ENCODE assay signal across 9 cellular contexts in the genomic region with DNA sequence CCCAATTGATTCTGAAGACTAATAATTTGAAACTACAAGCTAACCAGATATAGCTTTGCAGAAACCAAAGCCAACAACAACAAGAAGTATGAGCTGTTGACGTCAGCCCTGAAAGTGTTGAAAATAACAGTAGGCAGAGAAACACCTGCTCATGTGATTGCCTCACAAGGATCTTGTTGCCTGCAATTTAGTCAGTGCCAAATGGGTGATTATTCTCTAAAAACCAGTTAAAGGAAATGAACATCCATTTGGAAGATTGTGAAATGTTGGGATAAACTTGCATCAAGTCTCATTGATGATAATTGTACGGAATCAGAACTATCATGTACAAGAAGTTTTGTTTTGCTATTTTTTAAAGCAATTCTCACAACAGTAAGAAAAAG. TPM values are rescaled to one million over a fixed set of nuclear protein-coding genes. Genes with fewer than 3 reads are reported as not detected.
DNase-seq lines count a peak whose midpoint lies in the region; ATAC-seq, FAIRE-seq and TF ChIP-seq lines count a peak whose summit lies in the region.
"Had no signal": no experiment of that assay in that cellular context is flagged by ENCODE, and none has a peak within 500 bp of the region (broad histone marks: within the 10 kb centered on the region; RNA-seq: fewer than 3 reads in every experiment).

No MANE protein-coding gene starts in this region.

- no peak for TF ChIP-seq RAD21 in K562 (CRISPR knock-in tag; conservative IDR thresholded peaks at IDR 0.05 in 1 of 2, IDR thresholded peaks at IDR 0.05 in 1 of 2)

- H3K4me2 ChIP-seq in K562 (ENCODE audit: insufficient read depth, low read length) (no peak overlapping the region), hepatocyte (no peak overlapping the region)

- ATAC-seq in GM19455 (IDR thresholded peaks at IDR 0.05; ENCODE audit: unreplicated experiment), result peak; percentile 49
- ATAC-seq in HG03469 (IDR thresholded peaks at IDR 0.05; ENCODE audit: unreplicated experiment), result peak; percentile 29
- ATAC-seq in K562, result no peak

- peak; percentile 77 for DNase-seq in GM12864 (ENCODE audit: low read depth)
- no peak for DNase-seq in K562 (ENCODE audit: extremely low read depth in 1 of 4, low spot score in 3 of 4)
- DNase-seq in spleen, result no peak
- no peak for DNase-seq in hepatocyte (ENCODE audit: low spot score)
- no peak for DNase-seq in NCI-H1092 treated with DMSO at 0.1 percent for 48 hours (lab: John Stamatoyannopoulos, UW)
- DNase-seq in foreskin melanocyte, result no peak

- TF ChIP-seq CTCF in GM12864 (IDR thresholded peaks at IDR 0.05; ENCODE audit: low read depth, low read length, missing control alignments), result no peak
- TF ChIP-seq CTCF in K562 (IDR thresholded peaks at IDR 0.05 in 2 of 3, conservative IDR thresholded peaks at IDR 0.05 in 1 of 3; ENCODE audit: insufficient read depth in 2 of 3, low read depth in 1 of 3, low read length in 3 of 3), result no peak
- TF ChIP-seq CTCF in spleen (IDR thresholded peaks at IDR 0.05 in 8 of 11, conservative IDR thresholded peaks at IDR 0.05 in 3 of 11), result no peak
- TF ChIP-seq CTCF in hepatocyte (IDR thresholded peaks at IDR 0.05; ENCODE audit: poor library complexity), result no peak

- H3K9ac ChIP-seq in K562 (ENCODE audit: insufficient read depth in 1 of 2, low read depth in 2 of 2, low read length in 2 of 2), result no peak overlapping the region

- no peak overlapping the region for H3K27ac ChIP-seq in K562 (ENCODE audit: extremely low read depth, low read depth, low read length)
- H3K27ac ChIP-seq in spleen, result peak overlapping the region; percentile 81 to 96 (median 94)
- no peak overlapping the region for H3K27ac ChIP-seq in hepatocyte

- no peaks in the 10 kb centered on the region for H3K9me1 ChIP-seq in K562 (ENCODE audit: control insufficient read depth, insufficient read depth, low read length)

- H2AFZ ChIP-seq in K562 (ENCODE audit: low read depth, low read length) (no peak overlapping the region), hepatocyte (no peak overlapping the region)

- POLR2A ChIA-PET in K562 (lab: Yijun Ruan, JAX), result no interaction called here

- peaks cover under 1 to 3% of the 10 kb centered on the region in 2 experiments; a peak in 1 of 5 replicates for H3K27me3 ChIP-seq in K562 (ENCODE audit: control insufficient read depth in 2 of 2, insufficient read depth in 2 of 2, low read length in 2 of 2)
- no peaks in the 10 kb centered on the region for H3K27me3 ChIP-seq in spleen (replicated peaks in 1 of 7)
- no peaks in the 10 kb centered on the region for H3K27me3 ChIP-seq in hepatocyte

- H3K9me3 ChIP-seq in K562 (replicated peaks; ENCODE audit: control insufficient read depth, insufficient read depth, low read depth, low read length), result no peaks in the 10 kb centered on the region
- H3K9me3 ChIP-seq in spleen, result no peaks in the 10 kb centered on the region
- H3K9me3 ChIP-seq in hepatocyte (ENCODE audit: low read depth), result no peaks in the 10 kb centered on the region

- H3K9me2 ChIP-seq in hepatocyte (replicated peaks; ENCODE audit: insufficient read depth), result no peaks in the 10 kb centered on the region

- H3K79me2 ChIP-seq in K562 (ENCODE audit: control insufficient read depth, insufficient read depth, low read length) (no peaks in the 10 kb centered on the region), hepatocyte (no peaks in the 10 kb centered on the region)

- H3K36me3 ChIP-seq in K562 (ENCODE audit: control insufficient read depth, insufficient read depth, low read length) (no peaks in the 10 kb centered on the region), spleen (peaks cover 0 to 3% (median 0%) of the 10 kb centered on the region in 6 donors), hepatocyte (replicated peaks; ENCODE audit: insufficient read depth, low read depth) (no peaks in the 10 kb centered on the region)

- H3K4me1 ChIP-seq in K562 (replicated peaks in 1 of 2; ENCODE audit: control insufficient read depth in 2 of 2, insufficient read depth in 2 of 2, low read length in 2 of 2) (no peaks in the 10 kb centered on the region; a peak in 1 of 5 replicates), spleen (peaks cover 0 to 71% (median 56%) of the 10 kb centered on the region in 6 donors), hepatocyte (ENCODE audit: insufficient read depth) (peaks cover 6% of the 10 kb centered on the region)

- BruUV-seq in K562 (replicated peaks; lab: Mats Ljungman, UMichigan), result no TSS peak

- H3K4me3 ChIP-seq in GM12864 (ENCODE audit: low read depth, low read length) (peak overlapping the region; percentile 56), K562 (no peak overlapping the region), spleen (peak overlapping the region; percentile 42 to 74 (median 53)), hepatocyte (no peak overlapping the region)

- no peak for TF ChIP-seq EP300 in K562 (IDR thresholded peaks at IDR 0.05; ENCODE audit: low read length)

- no peak for FAIRE-seq in K562 (lab: Jason Lieb, UNC)
- FAIRE-seq: bronchial epithelial cell had no signal

- WGBS in K562 (ENCODE audit: insufficient coverage, low coverage, missing lambda C conversion rate), result 4% methylated on average over 2 of the region's 2 CpGs
- 25 to 35% (median 33%) methylated on average over 2 of the region's 2 CpGs for WGBS in spleen, 5 donors
- WGBS in hepatocyte (ENCODE audit: low lambda C conversion rate, missing lambda C conversion rate), result 76% methylated on average over 2 of the region's 2 CpGs

- intact Hi-C loops in K562 (cut with micrococcal nuclease) (loop anchor here (10.0 kb wide), 1 partner anchor 1476 kb away; no protein-coding TSS in a partner anchor), spleen (cut with DNase I; ENCODE audit: low total_unique reads) (no loop called here)

- H4K20me1 ChIP-seq in K562 (replicated peaks; ENCODE audit: control insufficient read depth, insufficient read depth, low read length), result no peaks in the 10 kb centered on the region
- H4K20me1 ChIP-seq in hepatocyte (ENCODE audit: insufficient read depth, poor library complexity, severe bottlenecking), result no peaks in the 10 kb centered on the region

- CTCF ChIA-PET in K562 (lab: Yijun Ruan, JAX; ENCODE audit: low intra/inter-chr PET ratio), result no interaction called here

- in situ Hi-C loops in K562 (cut with MboI), result no loop called here

- TF ChIP-seq POLR2A in K562 (conservative IDR thresholded peaks at IDR 0.05) (no peak), spleen (IDR thresholded peaks at IDR 0.05) (peak in 1 of 3 donors; percentile 37)

TF ChIP-seq in K562, 482 proteins besides CTCF, POLR2A, EP300 and RAD21 (continues in another document):
- TF ChIP-seq CEBPG (CRISPR knock-in tag; IDR thresholded peaks at IDR 0.05) (no peak), CEBPG (tag; conservative IDR thresholded peaks at IDR 0.05 in 1 of 2, IDR thresholded peaks at IDR 0.05 in 1 of 2) (peak; percentile 51 to 73; a peak in 3 of 4 replicates), POLR2B (IDR thresholded peaks at IDR 0.05; ENCODE audit: low read depth, partially characterized antibody) (no peak), ZNF316 (IDR thresholded peaks at IDR 0.05) (no peak), ETV5 (CRISPR knock-in tag; IDR thresholded peaks at IDR 0.05; ENCODE audit: low read depth) (no peak)
- TF ChIP-seq, protein P1, sequence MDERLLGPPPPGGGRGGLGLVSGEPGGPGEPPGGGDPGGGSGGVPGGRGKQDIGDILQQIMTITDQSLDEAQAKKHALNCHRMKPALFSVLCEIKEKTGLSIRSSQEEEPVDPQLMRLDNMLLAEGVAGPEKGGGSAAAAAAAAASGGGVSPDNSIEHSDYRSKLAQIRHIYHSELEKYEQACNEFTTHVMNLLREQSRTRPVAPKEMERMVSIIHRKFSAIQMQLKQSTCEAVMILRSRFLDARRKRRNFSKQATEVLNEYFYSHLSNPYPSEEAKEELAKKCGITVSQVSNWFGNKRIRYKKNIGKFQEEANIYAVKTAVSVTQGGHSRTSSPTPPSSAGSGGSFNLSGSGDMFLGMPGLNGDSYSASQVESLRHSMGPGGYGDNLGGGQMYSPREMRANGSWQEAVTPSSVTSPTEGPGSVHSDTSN (CRISPR knock-in tag; IDR thresholded peaks at IDR 0.05; ENCODE audit: low read depth), result no peak
- TF ChIP-seq, protein P1 (tag; conservative IDR thresholded peaks at IDR 0.05; ENCODE audit: low read depth), result no peak

RNA-seq across cellular contexts. Expression of a gene that starts 2.8 kb away (rescaled TPM):
- total RNA-seq in K562 (2011; cell fraction: chromatin; rRNA removed; ENCODE audit: low replicate concordance), result 0.18 TPM in 1 of 2 replicates, not detected in the other
- total RNA-seq in K562 (2011; cell fraction: nucleolus; rRNA removed), result not detected in 2 replicates
- total RNA-seq in K562 (2011; cell fraction: nucleoplasm; rRNA removed), result not detected in 2 replicates
- 0.12 TPM in 1 of 2 replicates, not detected in the other for total RNA-seq in K562 (2014; rRNA removed)
- 0.16 and 0.29 TPM in 2 replicates for total RNA-seq in K562 (2014; rRNA removed; fragmentation: Illumina TruSeq; extraction: Trizol)
- total RNA-seq in K562 (2015; rRNA removed; fragmentation: Illumina TruSeq; extraction: Trizol), result 0.23 and 0.33 TPM in 2 replicates
- 0.33 and 0.42 TPM in 2 replicates for total RNA-seq in K562 (2021)
- 0.08 and 0.13 TPM in 2 replicates for polyA plus RNA-seq in K562 (2011; rRNA removed)
- 0.03 and 0.10 TPM in 2 replicates for polyA plus RNA-seq in K562 (2011; cell fraction: cytosol; rRNA removed)
- polyA plus RNA-seq in K562 (2011; cell fraction: nucleus; rRNA removed), result 0.31 and 0.34 TPM in 2 replicates
- 0.36 and 0.57 TPM in 2 replicates for polyA plus RNA-seq in K562 (2012)
- 0.12 and 0.24 TPM in 2 replicates for polyA plus RNA-seq in K562 (2014; fragmentation: Illumina TruSeq; extraction: Trizol)
- polyA plus RNA-seq in K562 (2014; fragmentation: Nextera tagmentation; extraction: Ambion mirVana), result under 1 TPM; 0.10 to 0.35 TPM
- 0.03 and 0.22 TPM in 2 replicates for polyA plus RNA-seq in K562 (2014; rRNA removed)
- 0.27 and 0.42 TPM in 2 replicates for polyA minus RNA-seq in K562 (2011; rRNA and poly(A)+ RNA removed)
- not detected in 2 replicates for polyA minus RNA-seq in K562 (2011; cell fraction: cytosol; rRNA and poly(A)+ RNA removed)
- not detected in 2 replicates for polyA minus RNA-seq in K562 (2011; cell fraction: nucleus; rRNA and poly(A)+ RNA removed)
- total RNA-seq in spleen, result 100 to 1,000 TPM in 6 of 7 donors, 10 to 100 TPM in 1; 85.6 to 135 (median 106) TPM
- polyA plus RNA-seq in spleen, result 10 to 100 TPM; 27.3 to 63.2 (median 29.3) TPM
- total RNA-seq in hepatocyte, result 3.7 and 4.0 TPM in 2 replicates
- polyA plus RNA-seq in hepatocyte, result 0.28 and 1.6 TPM in 2 replicates
- total RNA-seq: bronchial epithelial cell had no signal

Comparison
In these comparisons a context has a peak if more than half of its experiments do, and no peak if none do; other contexts are left out.
1. H3K4me3 ChIP-seq: peak in GM12864 (single experiment) and spleen (8 of 8); none in K562 (single experiment) and hepatocyte (single experiment).
2. H3K27ac ChIP-seq: peak in spleen (8 of 8); none in K562 (single experiment) and hepatocyte (single experiment).
3. RNA of a gene that starts 2.8 kb away (total RNA-seq): 85.6 to 135 TPM in spleen; 3.7 to 4.0 TPM in hepatocyte and 0.12 to 0.42 TPM in K562; every median in the first group is over 10 times any median in the second.